In genomic region chr3:158794936-158795518, GRCh38 we compare ENCODE assay signal across 8 cellular contexts. TPM values are rescaled to one million over a fixed set of nuclear protein-coding genes. Genes with fewer than 3 reads are reported as not detected.
A peak's percentile ranks its signal among the peaks of the same experiment; 100 is the strongest.
DNase-seq lines count a peak whose midpoint lies in the region; ATAC-seq and TF ChIP-seq lines count a peak whose summit lies in the region.

No MANE protein-coding gene starts in this region.

- no peaks in the 10 kb centered on the region for H3K27me3 ChIP-seq in SU-DHL-6 (ENCODE audit: low read length)

- H3K79me2 ChIP-seq in SU-DHL-6 (ENCODE audit: insufficient read depth, low read length): no peaks in the 10 kb centered on the region

- H2AFZ ChIP-seq in SU-DHL-6 (ENCODE audit: low read depth, low read length, severe bottlenecking): no peak overlapping the region

- H3K27me3 Mint-ChIP-seq in activated CD4-positive, alpha-beta memory T cell treated with anti-CD3 and anti-CD28 coated beads for 36 hours: no peaks in the 10 kb centered on the region
- peaks cover 22% of the 10 kb centered on the region for H3K27me3 Mint-ChIP-seq in activated CD4-positive, alpha-beta T cell treated with anti-CD3 and anti-CD28 coated beads, Interleukin-2, amount 10 ng/mL, durations not matched to agents 24 days and 14 days

- H3F3A ChIP-seq in SU-DHL-6 (ENCODE audit: insufficient read depth): no peaks in the 10 kb centered on the region

- ATAC-seq in GM19351 (IDR thresholded peaks at IDR 0.05; ENCODE audit: unreplicated experiment): peak; percentile 72

- no peaks in the 10 kb centered on the region for H3K36me3 ChIP-seq in SU-DHL-6 (ENCODE audit: low read length)

- no peak overlapping the region for H3K4me2 ChIP-seq in SU-DHL-6 (ENCODE audit: low read depth, low read length, poor library complexity, severe bottlenecking)

- H3K9me3 Mint-ChIP-seq in activated CD4-positive, alpha-beta memory T cell treated with anti-CD3 and anti-CD28 coated beads for 36 hours: peaks cover 4% of the 10 kb centered on the region
- no peaks in the 10 kb centered on the region for H3K9me3 Mint-ChIP-seq in activated CD4-positive, alpha-beta T cell treated with anti-CD3 and anti-CD28 coated beads, Interleukin-2, amount 10 ng/mL, durations not matched to agents 24 days and 14 days

- CTCF ChIA-PET in activated CD4-positive, alpha-beta memory T cell treated with anti-CD3 and anti-CD28 coated beads for 36 hours (lab: Charles Lee): interaction anchor here (0.8 to 8.7 kb wide), 10 partner anchors 8 to 465 kb away, joined by 3 to 176 read pairs (median 4); partner anchors contain the start of gene GFM1

- H4K20me1 ChIP-seq in SU-DHL-6 (ENCODE audit: low read depth, low read length): no peaks in the 10 kb centered on the region

- no peak overlapping the region for H3K4me3 ChIP-seq in SU-DHL-6 (ENCODE audit: insufficient read depth, low read length, poor library complexity, severe bottlenecking)

- intact Hi-C loops in activated CD4-positive, alpha-beta memory T cell treated with anti-CD3 and anti-CD28 coated beads for 36 hours (cut with micrococcal nuclease): loop anchor here (1.0 kb wide), 1 partner anchor 465 kb away; no protein-coding TSS in a partner anchor
- intact Hi-C loops in activated CD4-positive, alpha-beta T cell treated with anti-CD3 and anti-CD28 coated beads, Interleukin-2, amount 10 ng/mL, durations not matched to agents 24 days and 14 days (cut with micrococcal nuclease): loop anchor here (5.0 kb wide), 1 partner anchor 1178 kb away; no protein-coding TSS in a partner anchor

- TF ChIP-seq CTCF in SU-DHL-6 (IDR thresholded peaks at IDR 0.05; ENCODE audit: insufficient read depth, low read length, poor library complexity, severe bottlenecking): peak; percentile 65

- TF ChIP-seq RAD21 in Ishikawa (IDR thresholded peaks at IDR 0.05; ENCODE audit: low read depth): peak; percentile 24; the same call in 1 of the 2 replicates

- no peaks in the 10 kb centered on the region for H3K9me2 ChIP-seq in SU-DHL-6 (replicated peaks; ENCODE audit: insufficient read depth, low read length)

- peak; percentile 53 for DNase-seq in COR-L47 (lab: John Stamatoyannopoulos, UW)
- DNase-seq in foreskin melanocyte: peak; percentile 22
- no peak for DNase-seq in epidermal melanocyte (ENCODE audit: insufficient read length, low spot score)
- no peak for DNase-seq in activated CD4-positive, alpha-beta memory T cell treated with anti-CD3 and anti-CD28 coated beads for 36 hours
- DNase-seq in activated CD4-positive, alpha-beta T cell treated with anti-CD3 and anti-CD28 coated beads, Interleukin-2, amount 10 ng/mL, durations not matched to agents 24 days and 14 days: no peak

- H3K36me3 Mint-ChIP-seq in activated CD4-positive, alpha-beta memory T cell treated with anti-CD3 and anti-CD28 coated beads for 36 hours: no peaks in the 10 kb centered on the region
- H3K36me3 Mint-ChIP-seq in activated CD4-positive, alpha-beta T cell treated with anti-CD3 and anti-CD28 coated beads, Interleukin-2, amount 10 ng/mL, durations not matched to agents 24 days and 14 days (ENCODE audit: low read depth): no peaks in the 10 kb centered on the region

- no peak for TF ChIP-seq EP300 in Ishikawa (IDR thresholded peaks at IDR 0.05; ENCODE audit: borderline replicate concordance)

- H3K27ac ChIP-seq in SU-DHL-6 (ENCODE audit: low read depth, low read length): no peak overlapping the region

- no peak overlapping the region for H3K27ac Mint-ChIP-seq in activated CD4-positive, alpha-beta memory T cell treated with anti-CD3 and anti-CD28 coated beads for 36 hours
- no peak overlapping the region for H3K27ac Mint-ChIP-seq in activated CD4-positive, alpha-beta T cell treated with anti-CD3 and anti-CD28 coated beads, Interleukin-2, amount 10 ng/mL, durations not matched to agents 24 days and 14 days

- peaks cover 3% of the 10 kb centered on the region for H3K4me1 Mint-ChIP-seq in activated CD4-positive, alpha-beta memory T cell treated with anti-CD3 and anti-CD28 coated beads for 36 hours (ENCODE audit: low read depth)
- peaks cover 2% of the 10 kb centered on the region for H3K4me1 Mint-ChIP-seq in activated CD4-positive, alpha-beta T cell treated with anti-CD3 and anti-CD28 coated beads, Interleukin-2, amount 10 ng/mL, durations not matched to agents 24 days and 14 days

- H3K9me3 ChIP-seq in SU-DHL-6 (ENCODE audit: insufficient read depth, low read length): no peaks in the 10 kb centered on the region

- no peak overlapping the region for H3K4me3 Mint-ChIP-seq in activated CD4-positive, alpha-beta memory T cell treated with anti-CD3 and anti-CD28 coated beads for 36 hours
- no peak overlapping the region for H3K4me3 Mint-ChIP-seq in activated CD4-positive, alpha-beta T cell treated with anti-CD3 and anti-CD28 coated beads, Interleukin-2, amount 10 ng/mL, durations not matched to agents 24 days and 14 days

- no peak overlapping the region for H3K9ac ChIP-seq in SU-DHL-6 (ENCODE audit: low read length)

- POLR2A ChIA-PET in activated CD4-positive, alpha-beta memory T cell treated with anti-CD3 and anti-CD28 coated beads for 36 hours (lab: Charles Lee): no interaction called here

TF ChIP-seq in Ishikawa, 13 proteins besides CTCF, POLR2A, EP300 and RAD21:
- TF ChIP-seq YY1 (IDR thresholded peaks at IDR 0.05; ENCODE audit: low read depth) (no peak), REST (IDR thresholded peaks at IDR 0.05; ENCODE audit: low read depth) (no peak), TAF1 (IDR thresholded peaks at IDR 0.05; ENCODE audit: low read depth) (no peak), TCF12 (IDR thresholded peaks at IDR 0.05; ENCODE audit: low read depth) (no peak), ZBTB7A (IDR thresholded peaks at IDR 0.05; ENCODE audit: low read depth) (no peak)

RNA-seq across cellular contexts. Expression of gene MFSD1, which starts 6.8 kb away (rescaled TPM):
- 10 to 100 TPM; 11.9 to 12.4 TPM for total RNA-seq in activated CD4-positive, alpha-beta memory T cell treated with anti-CD3 and anti-CD28 coated beads for 36 hours
- total RNA-seq in activated CD4-positive, alpha-beta T cell treated with anti-CD3 and anti-CD28 coated beads, Interleukin-2, amount 10 ng/mL, durations not matched to agents 24 days and 14 days: 20.4 and 23.2 TPM in 2 replicates

Comparison
In these comparisons a context has a peak if more than half of its experiments do, and no peak if none do; other contexts are left out.
1. DNase-seq: peak in COR-L47 (single experiment) and foreskin melanocyte (single experiment); none in epidermal melanocyte (single experiment), activated CD4-positive, alpha-beta memory T cell treated with anti-CD3 and anti-CD28 coated beads for 36 hours (single experiment) and activated CD4-positive, alpha-beta T cell treated with anti-CD3 and anti-CD28 coated beads, Interleukin-2, amount 10 ng/mL, durations not matched to agents 24 days and 14 days (single experiment).